Comparison of ENCODE assay signal across 8 cellular contexts in genomic region chr11:2888266-2888968, GRCh38. TPM values are rescaled to one million over a fixed set of nuclear protein-coding genes. Genes with fewer than 3 reads are reported as not detected.
DNase-seq lines count a peak whose midpoint lies in the region; ATAC-seq and TF ChIP-seq lines count a peak whose summit lies in the region.

No MANE protein-coding gene starts in this region.

- no peaks in the 10 kb centered on the region for H3K9me3 Mint-ChIP-seq in T-cell
- H3K9me3 Mint-ChIP-seq in activated naive CD8-positive, alpha-beta T cell treated with anti-CD3 and anti-CD28 coated beads, Interleukin-2, amount 10 ng/mL, durations not matched to agents 7 days and 5 days, result no peaks in the 10 kb centered on the region

- no peak for TF ChIP-seq POLR2A in vagina (IDR thresholded peaks at IDR 0.05)
- no peak for TF ChIP-seq POLR2A in GM18505 (IDR thresholded peaks at IDR 0.05; ENCODE audit: borderline replicate concordance, extremely low read depth, insufficient read depth, insufficient read length)

- CTCF ChIA-PET in T-cell (lab: Charles Lee), result interaction anchor here (0.6 to 3.0 kb wide), 9 partner anchors 13 to 357 kb away, joined by 3 to 32 read pairs (median 5); no protein-coding TSS in a partner anchor

- H3K27ac ChIP-seq in cardiac muscle cell (no peak overlapping the region), psoas muscle (no peak overlapping the region), vagina (peak overlapping the region; percentile 95)

- H3K27me3 ChIP-seq in cardiac muscle cell (no peaks in the 10 kb centered on the region), psoas muscle (ENCODE audit: insufficient read depth in 3 of 3, low read length in 2 of 3) (no peaks in the 10 kb centered on the region), vagina (no peaks in the 10 kb centered on the region)

- DNase-seq in NCI-H128 (lab: John Stamatoyannopoulos, UW; ENCODE audit: unreplicated experiment), result peak; percentile 82
- peak; percentile 42 to 91 (median 77) for DNase-seq in T-cell
- DNase-seq in activated naive CD8-positive, alpha-beta T cell treated with anti-CD3 and anti-CD28 coated beads, Interleukin-2, amount 10 ng/mL, durations not matched to agents 7 days and 5 days, result peak; percentile 90
- peak; percentile 94 to 95 for DNase-seq in cardiac muscle cell (ENCODE audit: low read depth in 1 of 2, low spot score in 1 of 2)
- DNase-seq in psoas muscle, result peak; percentile 92 to 96
- no peak for DNase-seq in vagina (ENCODE audit: extremely low spot score in 2 of 2)

- peaks cover 10% of the 10 kb centered on the region for H3K4me1 ChIP-seq in cardiac muscle cell (ENCODE audit: low read depth)
- H3K4me1 ChIP-seq in psoas muscle, result peaks cover under 1% of the 10 kb centered on the region
- H3K4me1 ChIP-seq in vagina, result peaks cover 39% of the 10 kb centered on the region

- TF ChIP-seq CTCF in GM12874 (IDR thresholded peaks at IDR 0.05; ENCODE audit: insufficient read depth, low read depth, low read length) (peak; percentile 99), cardiac muscle cell (IDR thresholded peaks at IDR 0.05; ENCODE audit: low read depth, low read length) (peak; percentile 97), psoas muscle (IDR thresholded peaks at IDR 0.05) (peak; percentile 98), vagina (IDR thresholded peaks at IDR 0.05) (peak; percentile 86 to 97 (median 94))

- POLR2A ChIA-PET in T-cell (lab: Charles Lee), result no interaction called here
- POLR2A ChIA-PET in activated naive CD8-positive, alpha-beta T cell treated with anti-CD3 and anti-CD28 coated beads, Interleukin-2, amount 10 ng/mL, durations not matched to agents 7 days and 5 days (lab: Charles Lee), result interaction anchor here (0.7 to 1.7 kb wide), 4 partner anchors 355 to 587 kb away, joined by 3 to 14 read pairs (median 3); partner anchors contain the start of genes C11orf21 and TSPAN32

- H3K36me3 ChIP-seq in cardiac muscle cell, result no peaks in the 10 kb centered on the region
- H3K36me3 ChIP-seq in psoas muscle (ENCODE audit: insufficient read depth in 1 of 2, low read depth in 1 of 2), result no peaks in the 10 kb centered on the region
- H3K36me3 ChIP-seq in vagina, result no peaks in the 10 kb centered on the region

- peak overlapping the region in 1 of 3 donors; percentile 12 for H3K4me3 Mint-ChIP-seq in T-cell
- H3K4me3 Mint-ChIP-seq in activated naive CD8-positive, alpha-beta T cell treated with anti-CD3 and anti-CD28 coated beads, Interleukin-2, amount 10 ng/mL, durations not matched to agents 7 days and 5 days, result no peak overlapping the region

- H3K36me3 Mint-ChIP-seq in T-cell, result no peaks in the 10 kb centered on the region
- no peaks in the 10 kb centered on the region for H3K36me3 Mint-ChIP-seq in activated naive CD8-positive, alpha-beta T cell treated with anti-CD3 and anti-CD28 coated beads, Interleukin-2, amount 10 ng/mL, durations not matched to agents 7 days and 5 days

- WGBS in psoas muscle, 3 donors, result 29 to 35% (median 33%) methylated on average over 23 to 25 of the region's 25 CpGs

- H3K27me3 Mint-ChIP-seq in T-cell, result no peaks in the 10 kb centered on the region
- peaks cover 18% of the 10 kb centered on the region for H3K27me3 Mint-ChIP-seq in activated naive CD8-positive, alpha-beta T cell treated with anti-CD3 and anti-CD28 coated beads, Interleukin-2, amount 10 ng/mL, durations not matched to agents 7 days and 5 days

- H3K4me3 ChIP-seq in cardiac muscle cell (no peak overlapping the region), psoas muscle (no peak overlapping the region), vagina (no peak overlapping the region)

- H3K9me3 ChIP-seq in cardiac muscle cell (ENCODE audit: low read depth), result no peaks in the 10 kb centered on the region
- no peaks in the 10 kb centered on the region for H3K9me3 ChIP-seq in psoas muscle
- no peaks in the 10 kb centered on the region for H3K9me3 ChIP-seq in vagina

- peak overlapping the region in 1 of 2 donors; percentile 71 for H3K27ac Mint-ChIP-seq in T-cell
- no peak overlapping the region for H3K27ac Mint-ChIP-seq in activated naive CD8-positive, alpha-beta T cell treated with anti-CD3 and anti-CD28 coated beads, Interleukin-2, amount 10 ng/mL, durations not matched to agents 7 days and 5 days

- H3K4me1 Mint-ChIP-seq in T-cell, result peaks cover 29 to 44% (median 35%) of the 10 kb centered on the region in 3 donors
- H3K4me1 Mint-ChIP-seq in activated naive CD8-positive, alpha-beta T cell treated with anti-CD3 and anti-CD28 coated beads, Interleukin-2, amount 10 ng/mL, durations not matched to agents 7 days and 5 days, result peaks cover 15% of the 10 kb centered on the region

- ATAC-seq in T-cell (replicated peaks in 1 of 4), result peak in 3 of 4 experiments; percentile 18 to 24 (median 23)
- peak; percentile 16 for ATAC-seq in activated naive CD8-positive, alpha-beta T cell treated with anti-CD3 and anti-CD28 coated beads, Interleukin-2, amount 10 ng/mL, durations not matched to agents 7 days and 5 days (ENCODE audit: low read depth)
- ATAC-seq in psoas muscle, result peak; percentile 63 to 72 (median 66)
- no peak for ATAC-seq in GM18505 (IDR thresholded peaks at IDR 0.05; ENCODE audit: unreplicated experiment)

- intact Hi-C loops in psoas muscle (cut with DNase I), result loop anchor here (1.0 to 10.0 kb wide), 3 partner anchors 194 to 581 kb away; partner anchors contain the start of gene KCNQ1OT1 (in 1 of the 2)
- intact Hi-C loops in vagina (cut with DNase I), result loop anchor here (5.0 kb wide), 1 partner anchor 186 kb away; no protein-coding TSS in a partner anchor

RNA-seq across cellular contexts. Expression of gene CDKN1C, which starts 2.8 kb away (rescaled TPM):
- total RNA-seq in T-cell, result 1 to 10 TPM; 2.1 to 7.0 (median 5.3) TPM
- 1 to 10 TPM; 2.9 to 3.1 TPM for total RNA-seq in activated naive CD8-positive, alpha-beta T cell treated with anti-CD3 and anti-CD28 coated beads, Interleukin-2, amount 10 ng/mL, durations not matched to agents 7 days and 5 days
- 108 and 127 TPM in 2 replicates for total RNA-seq in cardiac muscle cell
- 64.6 and 96.7 TPM in 2 replicates for polyA plus RNA-seq in cardiac muscle cell
- total RNA-seq in psoas muscle, result 10 to 100 TPM; 14.3 to 37.7 (median 27.9) TPM
- 10 to 100 TPM; 24.5 to 49.4 (median 30.7) TPM for polyA plus RNA-seq in psoas muscle
- 67.3 TPM for total RNA-seq in vagina

RNA-seq across cellular contexts. Expression of gene PHLDA2, which starts 40.8 kb away (rescaled TPM):
- 1 to 10 TPM in 1 of 5 donors, under 1 TPM in 4; 0.65 to 1.3 (median 0.79) TPM for total RNA-seq in T-cell
- total RNA-seq in activated naive CD8-positive, alpha-beta T cell treated with anti-CD3 and anti-CD28 coated beads, Interleukin-2, amount 10 ng/mL, durations not matched to agents 7 days and 5 days, result under 1 TPM; 0.55 to 0.65 TPM
- total RNA-seq in cardiac muscle cell, result 1.1 TPM in 1 of 2 replicates, not detected in the other
- 0.73 and 3.8 TPM in 2 replicates for polyA plus RNA-seq in cardiac muscle cell
- 1 to 10 TPM in 1 of 4 donors, under 1 TPM in 3; 0.49 to 1.1 (median 0.69) TPM for total RNA-seq in psoas muscle
- polyA plus RNA-seq in psoas muscle, result 1 to 10 TPM in 1 of 3 donors, under 1 TPM in 2; 0.87 to 7.3 (median 0.97) TPM
- 43.5 TPM for total RNA-seq in vagina

Comparison
In these comparisons a context has a peak if more than half of its experiments do, and no peak if none do; other contexts are left out.
1. DNase-seq: peak in NCI-H128 (single experiment), T-cell (34 of 34), activated naive CD8-positive, alpha-beta T cell treated with anti-CD3 and anti-CD28 coated beads, Interleukin-2, amount 10 ng/mL, durations not matched to agents 7 days and 5 days (single experiment), cardiac muscle cell (2 of 2) and psoas muscle (2 of 2); none in vagina (0 of 2).
2. RNA of gene PHLDA2, which starts 40.8 kb away (total RNA-seq): 43.5 TPM in vagina (single experiment); 1.1 TPM in cardiac muscle cell, 0.49 to 1.1 TPM in psoas muscle, 0.65 to 1.3 TPM in T-cell and 0.55 to 0.65 TPM in activated naive CD8-positive, alpha-beta T cell treated with anti-CD3 and anti-CD28 coated beads, Interleukin-2, amount 10 ng/mL, durations not matched to agents 7 days and 5 days; every median in the first group is over 10 times any median in the second.
3. Peak in every context shown above with its lines, with median percentiles within 50 percentile points of each other: CTCF ChIP-seq.